ENCODE assay signal across 2 cellular contexts in the genomic region with DNA sequence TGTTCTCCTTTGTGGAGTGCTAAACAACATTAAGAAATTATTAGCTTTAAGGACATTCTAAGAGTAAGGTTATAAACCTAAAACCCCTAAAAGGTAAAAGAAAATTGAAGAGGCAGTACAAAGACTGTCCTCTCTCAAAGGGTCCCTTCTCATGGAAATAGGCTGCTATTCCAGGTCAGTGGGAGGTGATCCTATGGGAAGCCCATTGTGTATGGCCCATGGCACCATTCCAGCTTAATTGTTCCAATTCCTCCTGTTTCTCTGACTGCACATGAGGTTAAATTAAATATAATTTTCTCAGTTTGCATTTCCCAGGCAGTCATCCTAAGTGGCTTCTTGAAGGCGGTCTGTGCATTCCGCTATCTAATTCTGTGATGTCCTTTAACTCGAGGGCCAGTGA.
TF ChIP-seq lines count a peak whose summit lies in the region.

No MANE protein-coding gene starts in this region.

TF ChIP-seq in GM23338, 12 proteins besides CTCF, POLR2A, EP300 and RAD21:
- TF ChIP-seq JUNB (IDR thresholded peaks at IDR 0.05; ENCODE audit: unreplicated experiment) (no peak), POLR2AphosphoS5 (IDR thresholded peaks at IDR 0.05; ENCODE audit: low read depth) (no peak)
- TF ChIP-seq, protein P1, sequence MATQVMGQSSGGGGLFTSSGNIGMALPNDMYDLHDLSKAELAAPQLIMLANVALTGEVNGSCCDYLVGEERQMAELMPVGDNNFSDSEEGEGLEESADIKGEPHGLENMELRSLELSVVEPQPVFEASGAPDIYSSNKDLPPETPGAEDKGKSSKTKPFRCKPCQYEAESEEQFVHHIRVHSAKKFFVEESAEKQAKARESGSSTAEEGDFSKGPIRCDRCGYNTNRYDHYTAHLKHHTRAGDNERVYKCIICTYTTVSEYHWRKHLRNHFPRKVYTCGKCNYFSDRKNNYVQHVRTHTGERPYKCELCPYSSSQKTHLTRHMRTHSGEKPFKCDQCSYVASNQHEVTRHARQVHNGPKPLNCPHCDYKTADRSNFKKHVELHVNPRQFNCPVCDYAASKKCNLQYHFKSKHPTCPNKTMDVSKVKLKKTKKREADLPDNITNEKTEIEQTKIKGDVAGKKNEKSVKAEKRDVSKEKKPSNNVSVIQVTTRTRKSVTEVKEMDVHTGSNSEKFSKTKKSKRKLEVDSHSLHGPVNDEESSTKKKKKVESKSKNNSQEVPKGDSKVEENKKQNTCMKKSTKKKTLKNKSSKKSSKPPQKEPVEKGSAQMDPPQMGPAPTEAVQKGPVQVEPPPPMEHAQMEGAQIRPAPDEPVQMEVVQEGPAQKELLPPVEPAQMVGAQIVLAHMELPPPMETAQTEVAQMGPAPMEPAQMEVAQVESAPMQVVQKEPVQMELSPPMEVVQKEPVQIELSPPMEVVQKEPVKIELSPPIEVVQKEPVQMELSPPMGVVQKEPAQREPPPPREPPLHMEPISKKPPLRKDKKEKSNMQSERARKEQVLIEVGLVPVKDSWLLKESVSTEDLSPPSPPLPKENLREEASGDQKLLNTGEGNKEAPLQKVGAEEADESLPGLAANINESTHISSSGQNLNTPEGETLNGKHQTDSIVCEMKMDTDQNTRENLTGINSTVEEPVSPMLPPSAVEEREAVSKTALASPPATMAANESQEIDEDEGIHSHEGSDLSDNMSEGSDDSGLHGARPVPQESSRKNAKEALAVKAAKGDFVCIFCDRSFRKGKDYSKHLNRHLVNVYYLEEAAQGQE (IDR thresholded peaks at IDR 0.05; ENCODE audit: unreplicated experiment): no peak
- TF ChIP-seq, protein P2, sequence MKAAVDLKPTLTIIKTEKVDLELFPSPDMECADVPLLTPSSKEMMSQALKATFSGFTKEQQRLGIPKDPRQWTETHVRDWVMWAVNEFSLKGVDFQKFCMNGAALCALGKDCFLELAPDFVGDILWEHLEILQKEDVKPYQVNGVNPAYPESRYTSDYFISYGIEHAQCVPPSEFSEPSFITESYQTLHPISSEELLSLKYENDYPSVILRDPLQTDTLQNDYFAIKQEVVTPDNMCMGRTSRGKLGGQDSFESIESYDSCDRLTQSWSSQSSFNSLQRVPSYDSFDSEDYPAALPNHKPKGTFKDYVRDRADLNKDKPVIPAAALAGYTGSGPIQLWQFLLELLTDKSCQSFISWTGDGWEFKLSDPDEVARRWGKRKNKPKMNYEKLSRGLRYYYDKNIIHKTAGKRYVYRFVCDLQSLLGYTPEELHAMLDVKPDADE (IDR thresholded peaks at IDR 0.05): no peak

TF ChIP-seq in endothelial cell of umbilical vein, 7 proteins besides CTCF, POLR2A, EP300 and RAD21:
- TF ChIP-seq, protein P3, sequence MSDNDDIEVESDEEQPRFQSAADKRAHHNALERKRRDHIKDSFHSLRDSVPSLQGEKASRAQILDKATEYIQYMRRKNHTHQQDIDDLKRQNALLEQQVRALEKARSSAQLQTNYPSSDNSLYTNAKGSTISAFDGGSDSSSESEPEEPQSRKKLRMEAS (IDR thresholded peaks at IDR 0.05; ENCODE audit: insufficient read depth, insufficient read length): no peak
- TF ChIP-seq GATA2 (IDR thresholded peaks at IDR 0.05; ENCODE audit: insufficient read depth, insufficient read length, low read depth, low read length) (no peak), JUN (IDR thresholded peaks at IDR 0.05; ENCODE audit: borderline replicate concordance, insufficient read depth, insufficient read length, low read depth) (no peak), MYC (IDR thresholded peaks at IDR 0.05; ENCODE audit: low read depth, low read length) (no peak), EZH2 (IDR thresholded peaks at IDR 0.05; ENCODE audit: borderline replicate concordance, low read depth, low read length, severe bottlenecking) (no peak), FOS (IDR thresholded peaks at IDR 0.05; ENCODE audit: borderline replicate concordance, insufficient read depth, low read length) (no peak), POLR2AphosphoS5 (IDR thresholded peaks at IDR 0.05; ENCODE audit: insufficient read depth, low read depth, low read length) (no peak)
